21 cellular contexts compared by ENCODE assay signal in the genomic region with DNA sequence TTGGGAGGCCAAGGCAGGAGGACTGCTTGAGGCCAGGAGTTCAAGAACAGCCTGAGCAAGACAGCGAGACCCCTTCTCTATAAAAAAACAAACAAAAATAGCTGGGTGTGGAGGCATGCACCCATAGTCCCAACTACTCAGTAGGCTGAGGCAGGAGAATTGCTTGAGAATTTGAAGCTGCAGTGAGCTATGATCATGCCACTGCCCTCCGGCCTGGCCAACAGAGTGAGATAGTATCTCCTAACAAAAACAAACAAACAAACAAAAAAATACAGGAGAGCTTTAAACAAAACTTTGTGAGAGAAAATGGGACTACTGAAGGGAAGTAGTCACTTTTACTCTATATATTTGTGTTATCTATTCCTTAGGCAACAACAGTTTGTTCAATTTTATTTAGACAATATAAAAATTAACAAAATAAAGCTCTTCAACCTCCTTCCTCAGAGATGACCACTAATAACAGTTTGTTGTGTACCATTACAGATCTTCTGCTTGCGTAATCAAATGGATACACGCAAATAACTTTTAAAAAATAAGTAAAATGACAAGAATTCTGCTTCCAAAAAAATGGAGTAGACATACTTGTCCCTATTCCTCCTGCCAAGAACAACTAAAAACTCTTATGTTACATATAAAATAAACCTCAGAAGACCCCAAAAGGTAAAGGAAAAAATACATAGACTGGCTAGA. TPM values are rescaled to one million over a fixed set of nuclear protein-coding genes. Genes with fewer than 3 reads are reported as not detected.
DNase-seq lines count a peak whose midpoint lies in the region; ATAC-seq and TF ChIP-seq lines count a peak whose summit lies in the region.
"Had no signal": no experiment of that assay in that cellular context is flagged by ENCODE, and none has a peak within 500 bp of the region (broad histone marks: within the 10 kb centered on the region; RNA-seq: fewer than 3 reads in every experiment).

No MANE protein-coding gene starts in this region.

- peak overlapping the region; percentile 53 for H3K27ac Mint-ChIP-seq in activated CD4-positive, alpha-beta memory T cell treated with anti-CD3 and anti-CD28 coated beads for 36 hours
- no peak overlapping the region for H3K27ac Mint-ChIP-seq in activated CD4-positive, alpha-beta memory T cell treated with anti-CD3 and anti-CD28 coated beads, Interleukin-2, amount 10 ng/mL, durations not matched to agents 7 days and 5 days
- H3K27ac Mint-ChIP-seq in CD4-positive, CD25-positive, alpha-beta regulatory T cell: peak overlapping the region; percentile 20 to 91 (median 38)
- H3K27ac Mint-ChIP-seq in activated naive CD8-positive, alpha-beta T cell treated with anti-CD3 and anti-CD28 coated beads, Interleukin-2, amount 50 U/mL, for 24 hours: peak overlapping the region; percentile 67

- H3K9me3 Mint-ChIP-seq in activated CD4-positive, alpha-beta memory T cell treated with anti-CD3 and anti-CD28 coated beads for 36 hours: peaks cover 5% of the 10 kb centered on the region
- H3K9me3 Mint-ChIP-seq in activated CD4-positive, alpha-beta memory T cell treated with anti-CD3 and anti-CD28 coated beads, Interleukin-2, amount 10 ng/mL, durations not matched to agents 7 days and 5 days: no peaks in the 10 kb centered on the region
- H3K9me3 Mint-ChIP-seq in CD4-positive, CD25-positive, alpha-beta regulatory T cell: no peaks in the 10 kb centered on the region
- H3K9me3 Mint-ChIP-seq in activated naive CD8-positive, alpha-beta T cell treated with anti-CD3 and anti-CD28 coated beads, Interleukin-2, amount 50 U/mL, for 24 hours: peaks cover 15% of the 10 kb centered on the region

- CTCF ChIA-PET in activated CD4-positive, alpha-beta memory T cell treated with anti-CD3 and anti-CD28 coated beads for 36 hours (lab: Charles Lee): no interaction called here
- CTCF ChIA-PET in activated CD4-positive, alpha-beta memory T cell treated with anti-CD3 and anti-CD28 coated beads, Interleukin-2, amount 10 ng/mL, durations not matched to agents 7 days and 5 days (lab: Charles Lee): interaction anchor here (0.6 kb wide), 1 partner anchor 24 kb away, joined by 3 read pairs; no protein-coding TSS in a partner anchor

- peak overlapping the region; percentile 14 for H3K27ac ChIP-seq in CD4-positive, CD25-positive, alpha-beta regulatory T cell (ENCODE audit: insufficient read depth, low read length, poor library complexity, severe bottlenecking)
- peak overlapping the region; percentile 17 for H3K27ac ChIP-seq in neutrophil
- H3K27ac ChIP-seq: A549, BLaER1, brain microvascular endothelial cell, colonic mucosa, lower lobe of right lung, SJCRH30 had no signal

- H3K9me3 ChIP-seq in CD4-positive, CD25-positive, alpha-beta regulatory T cell (ENCODE audit: control insufficient read depth in 2 of 2, low read length in 2 of 2): no peaks in the 10 kb centered on the region
- no peaks in the 10 kb centered on the region for H3K9me3 ChIP-seq in neutrophil
- H3K9me3 ChIP-seq: A549, colonic mucosa, lower lobe of right lung, SJCRH30 had no signal

- peaks cover 63% of the 10 kb centered on the region for H3K4me1 Mint-ChIP-seq in activated CD4-positive, alpha-beta memory T cell treated with anti-CD3 and anti-CD28 coated beads for 36 hours (ENCODE audit: low read depth)
- peaks cover 29% of the 10 kb centered on the region for H3K4me1 Mint-ChIP-seq in activated CD4-positive, alpha-beta memory T cell treated with anti-CD3 and anti-CD28 coated beads, Interleukin-2, amount 10 ng/mL, durations not matched to agents 7 days and 5 days
- H3K4me1 Mint-ChIP-seq in CD4-positive, CD25-positive, alpha-beta regulatory T cell: peaks cover 48 to 83% (median 63%) of the 10 kb centered on the region in 4 donors
- peaks cover 50% of the 10 kb centered on the region for H3K4me1 Mint-ChIP-seq in activated naive CD8-positive, alpha-beta T cell treated with anti-CD3 and anti-CD28 coated beads, Interleukin-2, amount 50 U/mL, for 24 hours

- no peak overlapping the region for H3K4me3 Mint-ChIP-seq in activated CD4-positive, alpha-beta memory T cell treated with anti-CD3 and anti-CD28 coated beads for 36 hours
- no peak overlapping the region for H3K4me3 Mint-ChIP-seq in activated CD4-positive, alpha-beta memory T cell treated with anti-CD3 and anti-CD28 coated beads, Interleukin-2, amount 10 ng/mL, durations not matched to agents 7 days and 5 days
- peak overlapping the region; percentile 11 to 45 (median 24) for H3K4me3 Mint-ChIP-seq in CD4-positive, CD25-positive, alpha-beta regulatory T cell
- no peak overlapping the region for H3K4me3 Mint-ChIP-seq in activated naive CD8-positive, alpha-beta T cell treated with anti-CD3 and anti-CD28 coated beads, Interleukin-2, amount 50 U/mL, for 24 hours
- H3K4me3 Mint-ChIP-seq: endodermal cell had no signal

- ATAC-seq in CD4-positive, CD25-positive, alpha-beta regulatory T cell (ENCODE audit: low read depth in 2 of 2): no peak
- ATAC-seq in activated naive CD8-positive, alpha-beta T cell treated with anti-CD3 and anti-CD28 coated beads, Interleukin-2, amount 50 U/mL, for 24 hours: no peak
- ATAC-seq: A549, lower lobe of right lung had no signal

- no peak for DNase-seq in activated CD4-positive, alpha-beta memory T cell treated with anti-CD3 and anti-CD28 coated beads for 36 hours
- no peak for DNase-seq in activated CD4-positive, alpha-beta memory T cell treated with anti-CD3 and anti-CD28 coated beads, Interleukin-2, amount 10 ng/mL, durations not matched to agents 7 days and 5 days
- no peak for DNase-seq in CD4-positive, CD25-positive, alpha-beta regulatory T cell
- no peak for DNase-seq in activated naive CD8-positive, alpha-beta T cell treated with anti-CD3 and anti-CD28 coated beads, Interleukin-2, amount 50 U/mL, for 24 hours
- DNase-seq in kidney glomerular epithelial cell (lab: John Stamatoyannopoulos, UW): no peak
- no peak for DNase-seq in NCI-H2196 treated with DMSO at 0.1 percent for 48 hours (lab: John Stamatoyannopoulos, UW; ENCODE audit: unreplicated experiment)
- DNase-seq in KG1 (lab: John Stamatoyannopoulos, UW): no peak
- DNase-seq: activated T-cell treated with anti-CD3 and anti-CD28 coated beads for 4 hours; brain microvascular endothelial cell; endodermal cell; lower lobe of right lung; NCI-H1092 treated with DMSO at 0.1 percent for 48 hours; NCI-H2029; NCI-H446 treated with DMSO at 0.1 percent for 48 hours; SJCRH30; stimulated activated CD4-positive, alpha-beta T cell treated with anti-CD3 and anti-CD28 coated beads, Interleukin-4, amount 100 ng/mL, for 4 hours; T-helper 1 cell had no signal

- peaks cover 75% of the 10 kb centered on the region for H3K36me3 ChIP-seq in CD4-positive, CD25-positive, alpha-beta regulatory T cell (ENCODE audit: control insufficient read depth, insufficient read depth, low read length)
- H3K36me3 ChIP-seq in neutrophil: peaks cover 52% of the 10 kb centered on the region
- H3K36me3 ChIP-seq: colonic mucosa had no signal

- TF ChIP-seq CTCF in neutrophil (IDR thresholded peaks at IDR 0.05): no peak

- H3K4me3 ChIP-seq in CD4-positive, CD25-positive, alpha-beta regulatory T cell (ENCODE audit: low read depth, low read length): no peak overlapping the region
- no peak overlapping the region for H3K4me3 ChIP-seq in neutrophil (ENCODE audit: low read depth in 1 of 2, low read length in 1 of 2)
- H3K4me3 ChIP-seq: A549, BLaER1, colonic mucosa, lower lobe of right lung, SJCRH30 had no signal

- POLR2A ChIA-PET in activated CD4-positive, alpha-beta memory T cell treated with anti-CD3 and anti-CD28 coated beads for 36 hours (lab: Charles Lee): interaction anchor here (2.6 kb wide), 1 partner anchor 17 kb away, joined by 8 read pairs; the partner anchor contains the start of gene PHC3
- POLR2A ChIA-PET in activated CD4-positive, alpha-beta memory T cell treated with anti-CD3 and anti-CD28 coated beads, Interleukin-2, amount 10 ng/mL, durations not matched to agents 7 days and 5 days (lab: Charles Lee): no interaction called here

- intact Hi-C loops in activated CD4-positive, alpha-beta memory T cell treated with anti-CD3 and anti-CD28 coated beads for 36 hours (cut with micrococcal nuclease): loop anchor here (2.0 kb wide), 2 partner anchors 17 to 19 kb away; partner anchors contain the start of gene PHC3

- H3K27me3 Mint-ChIP-seq in activated CD4-positive, alpha-beta memory T cell treated with anti-CD3 and anti-CD28 coated beads for 36 hours: no peaks in the 10 kb centered on the region
- no peaks in the 10 kb centered on the region for H3K27me3 Mint-ChIP-seq in activated CD4-positive, alpha-beta memory T cell treated with anti-CD3 and anti-CD28 coated beads, Interleukin-2, amount 10 ng/mL, durations not matched to agents 7 days and 5 days
- H3K27me3 Mint-ChIP-seq in CD4-positive, CD25-positive, alpha-beta regulatory T cell: no peaks in the 10 kb centered on the region
- no peaks in the 10 kb centered on the region for H3K27me3 Mint-ChIP-seq in activated naive CD8-positive, alpha-beta T cell treated with anti-CD3 and anti-CD28 coated beads, Interleukin-2, amount 50 U/mL, for 24 hours

- peaks cover 48% of the 10 kb centered on the region for H3K4me1 ChIP-seq in CD4-positive, CD25-positive, alpha-beta regulatory T cell (ENCODE audit: control insufficient read depth, insufficient read depth, low read length, poor library complexity, severe bottlenecking)
- H3K4me1 ChIP-seq in neutrophil (ENCODE audit: control insufficient read depth in 1 of 2, insufficient read depth in 1 of 2, low read depth in 1 of 2, low read length in 1 of 2): no peaks in the 10 kb centered on the region
- H3K4me1 ChIP-seq: A549, BLaER1, SJCRH30 had no signal

- H3K27me3 ChIP-seq in CD4-positive, CD25-positive, alpha-beta regulatory T cell (ENCODE audit: control insufficient read depth, insufficient read depth, low read length): no peaks in the 10 kb centered on the region
- no peaks in the 10 kb centered on the region for H3K27me3 ChIP-seq in neutrophil
- H3K27me3 ChIP-seq: BLaER1, brain microvascular endothelial cell, colonic mucosa, SJCRH30 had no signal

- peaks cover 56% of the 10 kb centered on the region for H3K36me3 Mint-ChIP-seq in activated CD4-positive, alpha-beta memory T cell treated with anti-CD3 and anti-CD28 coated beads for 36 hours
- H3K36me3 Mint-ChIP-seq in activated CD4-positive, alpha-beta memory T cell treated with anti-CD3 and anti-CD28 coated beads, Interleukin-2, amount 10 ng/mL, durations not matched to agents 7 days and 5 days (ENCODE audit: low read depth): peaks cover 82% of the 10 kb centered on the region
- H3K36me3 Mint-ChIP-seq in CD4-positive, CD25-positive, alpha-beta regulatory T cell: peaks cover 53% of the 10 kb centered on the region
- peaks cover 73% of the 10 kb centered on the region for H3K36me3 Mint-ChIP-seq in activated naive CD8-positive, alpha-beta T cell treated with anti-CD3 and anti-CD28 coated beads, Interleukin-2, amount 50 U/mL, for 24 hours (ENCODE audit: low read depth)

RNA-seq across cellular contexts. Expression of gene PHC3, which starts 17.4 kb away (rescaled TPM):
- 10 to 100 TPM; 37.4 to 38.7 TPM for total RNA-seq in activated CD4-positive, alpha-beta memory T cell treated with anti-CD3 and anti-CD28 coated beads for 36 hours
- 10 to 100 TPM; 74.5 TPM for total RNA-seq in activated CD4-positive, alpha-beta memory T cell treated with anti-CD3 and anti-CD28 coated beads, Interleukin-2, amount 10 ng/mL, durations not matched to agents 7 days and 5 days
- total RNA-seq in CD4-positive, CD25-positive, alpha-beta regulatory T cell: 177 TPM
- 10 to 100 TPM; 38.5 to 50.1 (median 42.7) TPM for polyA plus RNA-seq in CD4-positive, CD25-positive, alpha-beta regulatory T cell

RNA-seq across cellular contexts. Expression of gene PRKCI, which starts 58.1 kb away (rescaled TPM):
- 10 to 100 TPM; 27.0 to 27.6 TPM for total RNA-seq in activated CD4-positive, alpha-beta memory T cell treated with anti-CD3 and anti-CD28 coated beads for 36 hours
- 10 to 100 TPM; 18.6 to 25.7 TPM for total RNA-seq in activated CD4-positive, alpha-beta memory T cell treated with anti-CD3 and anti-CD28 coated beads, Interleukin-2, amount 10 ng/mL, durations not matched to agents 7 days and 5 days
- 20.8 TPM for total RNA-seq in CD4-positive, CD25-positive, alpha-beta regulatory T cell
- 10 to 100 TPM; 14.1 to 18.6 (median 18.2) TPM for polyA plus RNA-seq in CD4-positive, CD25-positive, alpha-beta regulatory T cell

Comparison
In these comparisons a context has a peak if more than half of its experiments do, and no peak if none do; other contexts are left out.
1. H3K4me3 Mint-ChIP-seq: peak in CD4-positive, CD25-positive, alpha-beta regulatory T cell (4 of 4); none in activated CD4-positive, alpha-beta memory T cell treated with anti-CD3 and anti-CD28 coated beads for 36 hours (single experiment), activated CD4-positive, alpha-beta memory T cell treated with anti-CD3 and anti-CD28 coated beads, Interleukin-2, amount 10 ng/mL, durations not matched to agents 7 days and 5 days (single experiment) and activated naive CD8-positive, alpha-beta T cell treated with anti-CD3 and anti-CD28 coated beads, Interleukin-2, amount 50 U/mL, for 24 hours (single experiment).